ENCODE assay signal across 10 cellular contexts in the genomic region with DNA sequence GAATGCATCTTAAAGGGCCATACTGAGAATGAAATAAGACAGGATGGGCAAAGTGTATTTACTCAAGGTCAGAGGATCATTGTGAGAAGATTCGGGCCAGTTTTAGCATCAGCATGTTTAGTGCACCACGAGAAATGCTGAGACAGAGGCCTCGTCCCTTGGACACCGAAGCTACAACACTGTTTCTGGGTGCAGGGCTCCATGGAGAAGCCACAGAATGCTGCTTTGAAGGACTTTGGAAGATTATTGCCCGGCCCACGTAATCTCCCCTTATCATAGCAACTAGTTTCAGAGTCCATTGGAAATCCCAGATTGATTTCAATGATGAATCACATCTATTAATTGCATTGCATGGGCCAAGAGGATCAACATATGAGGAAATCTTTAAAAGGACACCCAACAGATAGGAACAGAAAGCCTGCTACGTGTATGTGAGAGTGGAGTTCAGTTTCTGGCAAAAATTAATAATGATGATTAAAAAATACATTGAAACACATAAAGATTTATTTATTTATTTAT.
"Had no signal": no experiment of that assay in that cellular context is flagged by ENCODE, and none has a peak within 500 bp of the region (broad histone marks: within the 10 kb centered on the region; RNA-seq: fewer than 3 reads in every experiment).

No MANE protein-coding gene starts in this region.

- H3K36me3 ChIP-seq: HAP-1 had no signal

- DNase-seq: GM23248, GOT3, H7, H9, HCEC 1CT, HFFc6 had no signal

- H3K27ac ChIP-seq: GM23248 had no signal

- H3K4me3 ChIP-seq: GM23248, GM23338, HAP-1 had no signal

- H3K4me2 ChIP-seq: GM23338 had no signal

- H3K4me1 ChIP-seq: HAP-1 had no signal

- H3K9me3 ChIP-seq: HAP-1 had no signal

- H2AFZ ChIP-seq: GM23248, GM23338 had no signal

- FAIRE-seq: H1, H54 had no signal
